Comparison of ENCODE assay signal across 14 cellular contexts in the genomic region with DNA sequence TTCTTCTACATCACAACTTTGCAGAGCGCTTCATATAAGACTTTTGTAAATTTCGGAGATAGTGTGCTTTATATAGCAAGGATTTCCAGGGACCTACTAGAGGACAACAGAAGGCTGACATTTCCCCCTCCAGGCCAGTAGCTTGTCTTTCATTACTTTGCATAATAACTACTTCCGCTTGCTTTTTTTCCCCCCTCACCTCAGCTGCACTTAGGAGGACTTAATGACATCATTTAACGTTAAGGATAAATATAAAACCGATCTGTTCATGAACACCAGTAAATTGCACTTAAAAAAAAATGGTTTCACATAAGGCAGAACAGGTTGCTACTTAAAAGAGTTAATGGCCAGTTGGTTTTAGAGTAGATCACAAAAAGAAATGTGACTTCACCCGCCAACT.
DNase-seq lines count a peak whose midpoint lies in the region; ATAC-seq and TF ChIP-seq lines count a peak whose summit lies in the region.
"Had no signal": no experiment of that assay in that cellular context is flagged by ENCODE, and none has a peak within 500 bp of the region (broad histone marks: within the 10 kb centered on the region; RNA-seq: fewer than 3 reads in every experiment).

No MANE protein-coding gene starts in this region.

- peak; percentile 50 for DNase-seq in NCI-H2171 treated with DMSO at 0.1 percent for 48 hours (lab: John Stamatoyannopoulos, UW)
- DNase-seq in NCI-H2171 (lab: John Stamatoyannopoulos, UW), result no peak
- peak; percentile 37 for DNase-seq in NCI-H1048 (lab: John Stamatoyannopoulos, UW)
- peak; percentile 86 for DNase-seq in NCI-H69 (lab: John Stamatoyannopoulos, UW)
- no peak for DNase-seq in MCF 10A (ENCODE audit: unreplicated experiment)
- DNase-seq in COLO668 (lab: John Stamatoyannopoulos, UW; ENCODE audit: unreplicated experiment), result no peak
- DNase-seq: ACHN; C1 segment of cervical spinal cord; CD4-positive, alpha-beta T cell; DND-41; GDM1; HFFc6 had no signal

- H3K27me3 Mint-ChIP-seq in MCF 10A (ENCODE audit: insufficient read depth, unreplicated experiment), result no peaks in the 10 kb centered on the region
- H3K27me3 Mint-ChIP-seq: CD4-positive, alpha-beta T cell had no signal

- H3K9me3 Mint-ChIP-seq in MCF 10A (ENCODE audit: unreplicated experiment), result peaks cover 32% of the 10 kb centered on the region
- H3K9me3 Mint-ChIP-seq: CD4-positive, alpha-beta T cell had no signal

- H3K4me3 Mint-ChIP-seq in MCF 10A (ENCODE audit: unreplicated experiment), result no peak overlapping the region
- H3K4me3 Mint-ChIP-seq: CD4-positive, alpha-beta T cell; HFFc6 had no signal

- POLR2A ChIA-PET in MCF 10A (lab: Yijun Ruan, JAX), result no interaction called here

- H3K4me1 Mint-ChIP-seq in MCF 10A (ENCODE audit: insufficient read depth, unreplicated experiment), result no peaks in the 10 kb centered on the region

- no TSS peak for BruUV-seq in MCF 10A (replicated peaks; lab: Mats Ljungman, UMichigan)

- intact Hi-C loops in MCF 10A (cut with micrococcal nuclease), result no loop called here

- ATAC-seq in GM19328 (IDR thresholded peaks at IDR 0.05; ENCODE audit: unreplicated experiment), result no peak
- ATAC-seq: HepG2 had no signal

- TF ChIP-seq CTCF in MCF 10A (IDR thresholded peaks at IDR 0.05; ENCODE audit: unreplicated experiment), result no peak

- CTCF ChIA-PET in MCF 10A (lab: Yijun Ruan, JAX), result no interaction called here

- no peaks in the 10 kb centered on the region for H3K36me3 Mint-ChIP-seq in MCF 10A (ENCODE audit: insufficient read depth, unreplicated experiment)

- H3K27ac Mint-ChIP-seq in MCF 10A (ENCODE audit: low read depth, unreplicated experiment), result no peak overlapping the region
- H3K27ac Mint-ChIP-seq: CD4-positive, alpha-beta T cell; HFFc6 had no signal

Comparison
In these comparisons a context has a peak if more than half of its experiments do, and no peak if none do; other contexts are left out.
1. DNase-seq: peak in NCI-H2171 treated with DMSO at 0.1 percent for 48 hours (single experiment), NCI-H1048 (single experiment) and NCI-H69 (single experiment); none in NCI-H2171 (single experiment), MCF 10A (single experiment) and COLO668 (single experiment).